17 cellular contexts compared by ENCODE assay signal in genomic region chr6:87728706-87729105, GRCh38.
"Had no signal": no experiment of that assay in that cellular context is flagged by ENCODE, and none has a peak within 500 bp of the region (broad histone marks: within the 10 kb centered on the region; RNA-seq: fewer than 3 reads in every experiment).

No MANE protein-coding gene starts in this region.

- H3K9me3 ChIP-seq: right atrium auricular region, upper lobe of right lung had no signal

- H3K27me3 ChIP-seq: right atrium auricular region, upper lobe of right lung had no signal

- DNase-seq: activated B cell treated with CpG ODN at 0.5 μM for 24 hours; activated CD4-positive, alpha-beta T cell treated with anti-CD3 and anti-CD28 coated beads, Interleukin-2, amount 10 ng/mL, durations not matched to agents 24 days and 14 days; activated CD8-positive, alpha-beta memory T cell treated with anti-CD3 and anti-CD28 coated beads for 24 hours; activated naive CD4-positive, alpha-beta T cell treated with anti-CD3 and anti-CD28 coated beads for 36 hours; activated T-cell treated with anti-CD3 and anti-CD28 coated beads for 4 hours; effector CD8-positive, alpha-beta T cell; kidney; left ventricle myocardium superior; mesendoderm; small intestine; stimulated activated CD4-positive, alpha-beta T cell treated with anti-CD3 and anti-CD28 coated beads, Interleukin-1b, Interleukin-23, amount 100 ng/mL, for 48 hours; stimulated activated naive CD8-positive, alpha-beta T cell treated with anti-CD3 and anti-CD28 coated beads, Interleukin-15, Interleukin-2, amounts not matched to agents 100 U/mL and 50 U/mL, for 24 hours; T-cell; upper lobe of right lung had no signal

- H3K36me3 ChIP-seq: right atrium auricular region, upper lobe of right lung had no signal

- H3K4me3 ChIP-seq: coronary artery, right atrium auricular region, upper lobe of right lung had no signal

- H3K27ac ChIP-seq: coronary artery, right atrium auricular region, upper lobe of right lung had no signal

- ATAC-seq: activated T-helper 17 cell treated with anti-CD3 and anti-CD28 coated beads, Interleukin-2, amount 50 U/mL, for 72 hours; left ventricle myocardium superior; stimulated activated naive CD8-positive, alpha-beta T cell treated with anti-CD3 and anti-CD28 coated beads, Interleukin-15, Interleukin-2, amounts not matched to agents 100 U/mL and 50 U/mL, for 24 hours; T-cell; upper lobe of right lung had no signal
